In the genomic region with DNA sequence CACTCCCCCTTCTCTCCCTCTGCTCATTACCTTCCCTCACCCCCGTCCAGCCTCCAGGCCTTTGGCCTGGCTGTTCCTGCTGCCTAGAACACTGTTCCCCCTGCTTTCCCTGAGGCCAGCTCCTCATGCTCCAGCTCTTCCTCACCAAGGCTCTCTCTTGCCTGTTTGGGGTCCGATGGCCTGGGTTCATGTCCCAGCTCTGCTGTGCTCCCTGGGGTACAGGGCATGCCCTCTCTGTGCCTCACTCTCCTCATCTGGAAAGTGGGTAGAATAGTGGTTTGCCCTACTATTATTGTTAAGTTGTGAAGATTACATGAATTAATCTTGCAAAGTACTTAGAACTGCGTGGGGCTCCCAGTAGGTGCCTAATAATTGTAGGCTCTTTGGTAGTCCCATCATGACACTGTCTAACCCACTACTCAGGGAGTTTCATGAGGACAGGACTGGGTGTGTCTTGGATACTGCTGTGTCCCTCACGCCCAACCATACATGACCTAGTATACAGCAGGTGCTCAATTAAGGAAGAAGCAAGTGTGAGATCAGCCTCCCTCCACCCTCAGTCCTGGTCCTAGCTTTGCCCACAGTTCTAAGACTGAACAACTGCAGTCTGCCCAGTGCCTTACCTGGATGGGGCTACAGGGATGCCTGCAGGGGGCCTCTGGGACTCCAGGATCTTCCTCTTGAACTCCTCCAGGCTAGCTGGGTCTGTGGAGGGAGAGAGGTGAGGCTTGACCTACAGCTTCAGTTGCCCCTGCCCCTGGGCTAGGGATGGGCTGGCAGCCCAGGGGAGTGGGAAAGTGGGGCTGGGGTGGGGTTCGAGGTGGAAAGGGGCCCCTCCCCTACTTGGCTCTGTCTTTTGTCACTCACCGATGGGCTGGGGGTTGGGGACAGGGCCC, we compare ENCODE assay signal across 27 cellular contexts. TPM values are rescaled to one million over a fixed set of nuclear protein-coding genes. Genes with fewer than 3 reads are reported as not detected.
DNase-seq lines count a peak whose midpoint lies in the region; ATAC-seq, FAIRE-seq and TF ChIP-seq lines count a peak whose summit lies in the region.
"Had no signal": no experiment of that assay in that cellular context is flagged by ENCODE, and none has a peak within 500 bp of the region (broad histone marks: within the 10 kb centered on the region; RNA-seq: fewer than 3 reads in every experiment).

No MANE protein-coding gene starts in this region.

- H3K56ac ChIP-seq in H1 (replicated peaks; ENCODE audit: insufficient read length, low read depth, low read length), result no peak overlapping the region

- H3K4me1 ChIP-seq in NT2/D1 (ENCODE audit: insufficient read depth, insufficient read length), result peaks cover 4% of the 10 kb centered on the region
- H3K4me1 ChIP-seq in H1 (replicated peaks in 1 of 4; ENCODE audit: control insufficient read depth in 3 of 4, insufficient read depth in 4 of 4, low read length in 3 of 4), result no peaks in the 10 kb centered on the region
- H3K4me1 ChIP-seq in neuronal stem cell (ENCODE audit: control insufficient read depth in 2 of 2, insufficient read depth in 1 of 2, low read depth in 1 of 2, low read length in 2 of 2), result no peaks in the 10 kb centered on the region
- H3K4me1 ChIP-seq: HAP-1 had no signal

- H3K4me3 ChIP-seq in NT2/D1 (ENCODE audit: insufficient read length, low read depth) (no peak overlapping the region), H1 (ENCODE audit: extremely low read depth in 1 of 4, insufficient read depth in 2 of 4, low read depth in 3 of 4, low read length in 4 of 4) (no peak overlapping the region), neuronal stem cell (ENCODE audit: low read length in 2 of 2) (peak overlapping the region in 1 of 2 donors; percentile 33)
- H3K4me3 ChIP-seq: A549; BLaER1 treated with 17β-estradiol and CSF1 and Interleukin-3, amounts not matched to agents 10 nM and 100 nM; GM23248; HAP-1 had no signal

- no peaks in the 10 kb centered on the region for H3K79me1 ChIP-seq in H1 (ENCODE audit: low read depth, low read length)
- H3K79me1 ChIP-seq in neuronal stem cell (ENCODE audit: low read depth, low read length), result no peaks in the 10 kb centered on the region

- CTCF ChIA-PET in H1 (lab: Charles Lee; ENCODE audit: partially characterized antibody), result interaction anchor here (0.7 to 5.9 kb wide), 5 partner anchors 11 to 30 kb away, joined by 3 to 30 read pairs (median 4); no protein-coding TSS in a partner anchor

- H4K8ac ChIP-seq in H1 (ENCODE audit: extremely low read depth, insufficient read depth, low read length), result no peak overlapping the region
- H4K8ac ChIP-seq in neuronal stem cell (ENCODE audit: low read depth, low read length), result no peak overlapping the region

- no peak overlapping the region for H4K5ac ChIP-seq in H1 (ENCODE audit: insufficient read length, low read depth, low read length)

- H2BK5ac ChIP-seq in H1 (ENCODE audit: low read depth, low read length) (no peak overlapping the region), neuronal stem cell (ENCODE audit: low read length) (no peak overlapping the region)

- H3K23ac ChIP-seq in H1 (ENCODE audit: insufficient read length) (no peak overlapping the region), neuronal stem cell (ENCODE audit: low read depth, low read length, poor library complexity) (no peak overlapping the region)

- H2BK15ac ChIP-seq in H1 (ENCODE audit: low read length), result peak overlapping the region; percentile 95; the same call in 1 of the 2 replicates
- H2BK15ac ChIP-seq in neuronal stem cell (ENCODE audit: low read length), result peak overlapping the region; percentile 97

- H3K4ac ChIP-seq in H1 (replicated peaks; ENCODE audit: insufficient read length, low read depth, low read length), result peak overlapping the region; percentile 38
- no peak overlapping the region for H3K4ac ChIP-seq in neuronal stem cell (ENCODE audit: low read length)

- no peak for TF ChIP-seq POLR2A in H1 (IDR thresholded peaks at IDR 0.05; ENCODE audit: control extremely low read depth in 1 of 2, low read depth in 2 of 2, low read length in 2 of 2)

- H3K9me3 ChIP-seq in NT2/D1 (ENCODE audit: insufficient read depth, low read length) (no peaks in the 10 kb centered on the region), H1 (ENCODE audit: insufficient read depth in 2 of 2, low read depth in 1 of 2, low read length in 1 of 2) (no peaks in the 10 kb centered on the region), neuronal stem cell (replicated peaks in 1 of 2; ENCODE audit: control insufficient read depth in 2 of 2, insufficient read depth in 1 of 2, low read depth in 1 of 2, low read length in 2 of 2) (no peaks in the 10 kb centered on the region)
- H3K9me3 ChIP-seq: A549, HAP-1 had no signal

- no peak for TF ChIP-seq CTCF in H1 (IDR thresholded peaks at IDR 0.05; ENCODE audit: control extremely low read depth in 1 of 3, insufficient read depth in 1 of 3, low read depth in 1 of 3, low read length in 3 of 3)

- TF ChIP-seq RAD21 in H1 (IDR thresholded peaks at IDR 0.05 in 1 of 2, conservative IDR thresholded peaks at IDR 0.05 in 1 of 2; ENCODE audit: low read depth in 2 of 2, low read length in 2 of 2), result no peak

- H2BK12ac ChIP-seq in H1 (ENCODE audit: low read depth, low read length) (no peak overlapping the region), neuronal stem cell (ENCODE audit: low read length) (no peak overlapping the region)

- H3K27ac ChIP-seq in H1 (ENCODE audit: low read depth, low read length) (no peak overlapping the region), neuronal stem cell (replicated peaks; ENCODE audit: low read length) (no peak overlapping the region)
- H3K27ac ChIP-seq: BLaER1 treated with 17β-estradiol and CSF1 and Interleukin-3, amounts not matched to agents 10 nM and 100 nM; GM23248; RWPE1 had no signal

- peak overlapping the region; percentile 26 for H3K9ac ChIP-seq in NT2/D1 (ENCODE audit: insufficient read length, low read depth)
- no peak overlapping the region for H3K9ac ChIP-seq in H1 (replicated peaks in 1 of 4; ENCODE audit: extremely low read depth in 1 of 4, low read depth in 3 of 4, low read length in 3 of 4)
- H3K9ac ChIP-seq in neuronal stem cell (ENCODE audit: low read depth, low read length, poor library complexity), result no peak overlapping the region
- H3K9ac ChIP-seq: BLaER1 treated with 17β-estradiol and CSF1 and Interleukin-3, amounts not matched to agents 10 nM and 100 nM; GM23248 had no signal

- DNase-seq in NT2/D1 (ENCODE audit: low read depth, low spot score) (no peak), H1 (ENCODE audit: low read depth in 1 of 2, low spot score in 2 of 2) (no peak), neuronal stem cell (ENCODE audit: low spot score) (no peak), HUDEP-2 (lab: John Stamatoyannopoulos, UW; ENCODE audit: unreplicated experiment in 76 of 76) (no peak)
- DNase-seq: AML-193; CD4-positive, alpha-beta T cell; DMS53; GM23248; HFFc6; Karpas-422; NCI-H1092; NCI-H1417 treated with DMSO at 0.1 percent for 48 hours; NCI-H1694 treated with DMSO at 0.1 percent for 48 hours; NCI-H2081; NCI-H2227 treated with DMSO at 0.1 percent for 48 hours; NCI-H69; SHP77 had no signal

- no peaks in the 10 kb centered on the region for H4K20me1 ChIP-seq in H1 (replicated peaks in 1 of 2; ENCODE audit: control insufficient read depth in 1 of 2, insufficient read depth in 2 of 2, low read length in 2 of 2)
- H4K20me1 ChIP-seq: BLaER1 treated with 17β-estradiol and CSF1 and Interleukin-3, amounts not matched to agents 10 nM and 100 nM had no signal

- no peak for FAIRE-seq in H1 (lab: Jason Lieb, UNC)
- FAIRE-seq: A549 had no signal

- TF ChIP-seq EP300 in H1 (IDR thresholded peaks at IDR 0.05; ENCODE audit: borderline replicate concordance in 1 of 2, low read depth in 2 of 2, low read length in 2 of 2), result no peak

- no peak overlapping the region for H3K4me2 ChIP-seq in H1 (ENCODE audit: insufficient read depth in 1 of 2, low read depth in 2 of 2, low read length in 2 of 2)
- H3K4me2 ChIP-seq in neuronal stem cell (ENCODE audit: insufficient read depth, low read length, poor library complexity, severe bottlenecking), result no peak overlapping the region
- H3K4me2 ChIP-seq: A549; BLaER1 treated with 17β-estradiol and CSF1 and Interleukin-3, amounts not matched to agents 10 nM and 100 nM had no signal

- peak overlapping the region; percentile 74 for H4K91ac ChIP-seq in H1 (replicated peaks; ENCODE audit: insufficient read length, low read length)
- no peak overlapping the region for H4K91ac ChIP-seq in neuronal stem cell (ENCODE audit: low read depth, low read length, poor library complexity)

- H3K14ac ChIP-seq in H1 (ENCODE audit: insufficient read length) (no peak overlapping the region), neuronal stem cell (ENCODE audit: low read length) (no peak overlapping the region)

- H2AK5ac ChIP-seq in H1 (ENCODE audit: low read depth, low read length) (no peak overlapping the region), neuronal stem cell (ENCODE audit: low read depth, low read length) (peak overlapping the region; percentile 20)

- H3K36me3 ChIP-seq in NT2/D1 (ENCODE audit: insufficient read depth, insufficient read length, low read length) (no peaks in the 10 kb centered on the region), H1 (ENCODE audit: control insufficient read depth in 2 of 4, insufficient read depth in 4 of 4, low read length in 3 of 4) (no peaks in the 10 kb centered on the region), neuronal stem cell (replicated peaks in 1 of 2; ENCODE audit: control insufficient read depth in 2 of 2, insufficient read depth in 2 of 2, low read length in 2 of 2) (no peaks in the 10 kb centered on the region)
- H3K36me3 ChIP-seq: HAP-1 had no signal

- H3K23me2 ChIP-seq in H1 (ENCODE audit: low read depth, low read length), result peaks cover 2% of the 10 kb centered on the region; the same call in 1 of the 2 replicates

- H2BK20ac ChIP-seq in H1 (ENCODE audit: low read length), result no peak overlapping the region

- no peak for ATAC-seq in HG02981 (IDR thresholded peaks at IDR 0.05; ENCODE audit: unreplicated experiment)
- ATAC-seq: Panc1 had no signal

- H3K18ac ChIP-seq in H1 (ENCODE audit: extremely low read depth, low read length) (no peak overlapping the region), neuronal stem cell (ENCODE audit: low read length) (peak overlapping the region; percentile 3)

- POLR2A ChIA-PET in H1 (lab: Charles Lee; ENCODE audit: partially characterized antibody), result no interaction called here

- H2AFZ ChIP-seq in H1 (ENCODE audit: low read length) (no peak overlapping the region), neuronal stem cell (ENCODE audit: low read length) (no peak overlapping the region)
- H2AFZ ChIP-seq: GM23248 had no signal

- H2BK120ac ChIP-seq in H1 (replicated peaks; ENCODE audit: low read depth, low read length) (no peak overlapping the region), neuronal stem cell (ENCODE audit: low read depth, low read length) (no peak overlapping the region)

- H3K27me3 ChIP-seq in NT2/D1 (ENCODE audit: insufficient read depth, insufficient read length) (no peaks in the 10 kb centered on the region), H1 (replicated peaks in 1 of 4; ENCODE audit: control insufficient read depth in 3 of 4, extremely low read depth in 1 of 4, insufficient read depth in 3 of 4, low read length in 3 of 4) (no peaks in the 10 kb centered on the region), neuronal stem cell (ENCODE audit: control insufficient read depth in 3 of 3, insufficient read depth in 3 of 3, low read depth in 1 of 3, low read length in 3 of 3) (no peaks in the 10 kb centered on the region)
- H3K27me3 ChIP-seq: BLaER1 treated with 17β-estradiol and CSF1 and Interleukin-3, amounts not matched to agents 10 nM and 100 nM had no signal

- no peaks in the 10 kb centered on the region for H3K79me2 ChIP-seq in H1 (ENCODE audit: control insufficient read depth in 1 of 2, insufficient read depth in 2 of 2, low read length in 2 of 2)

- 85% methylated on average over 5 of the region's 6 CpGs; no CpG with 5 or more reads in 1 of the 2 experiments for WGBS in H1 (ENCODE audit: extremely low coverage in 1 of 2, insufficient coverage in 1 of 2, insufficient read length in 1 of 2, insufficient replicate concordance in 2 of 2, low coverage in 1 of 2, low lambda C conversion rate in 2 of 2, missing lambda C conversion rate in 1 of 2), 2 experiments
- no CpG with 5 or more reads among the region's 6 CpGs for WGBS in neuronal stem cell (ENCODE audit: extremely low coverage in 2 of 2, insufficient read length in 2 of 2, insufficient replicate concordance in 1 of 2), 2 donors

RNA-seq across cellular contexts. Expression of a gene that starts 17.0 kb away (rescaled TPM):
- total RNA-seq in H1 (2021; fragmentation: NEBNext Ultra II Directional; extraction: Animal tissue kit (Norgen Biotek cat#: 25700)), result 0.27 TPM in 1 of 2 replicates, not detected in the other
- 0.32 and 0.35 TPM in 2 replicates for polyA plus RNA-seq in H1 (2011; rRNA removed)
- polyA plus RNA-seq in H1 (2011; cell fraction: cytosol; rRNA removed), result 0.10 TPM
- 0.53 TPM for polyA plus RNA-seq in H1 (2011; cell fraction: nucleus; rRNA removed)
- 0.12 to 1.2 TPM (median 0.67 TPM) in 4 replicates for polyA plus RNA-seq in H1 (2012, experiment 1 of 2)
- 0.41 TPM for polyA plus RNA-seq in H1 (2012, experiment 2 of 2)
- 0.08 TPM for polyA plus RNA-seq in H1 (2013, experiment 1 of 2)
- 0.06 TPM for polyA plus RNA-seq in H1 (2013, experiment 2 of 2)
- polyA minus RNA-seq in H1 (2011; rRNA and poly(A)+ RNA removed), result not detected in 2 replicates
- polyA minus RNA-seq in H1 (2011; cell fraction: cytosol; rRNA and poly(A)+ RNA removed), result not detected
- not detected for polyA minus RNA-seq in H1 (2011; cell fraction: nucleus; rRNA and poly(A)+ RNA removed)
- 0.21 TPM for polyA plus RNA-seq in neuronal stem cell (2013, experiment 1 of 2)
- 0.35 TPM for polyA plus RNA-seq in neuronal stem cell (2013, experiment 2 of 2)
- total RNA-seq: CD4-positive, alpha-beta T cell; Daoy; G401; GM23248; HFFc6; NCI-H460; SK-MEL-5 had no signal
- polyA plus RNA-seq: A549, GM23248 had no signal

RNA-seq across cellular contexts. Expression of a gene that starts 22.8 kb away (rescaled TPM):
- total RNA-seq in H1 (2021; fragmentation: NEBNext Ultra II Directional; extraction: Animal tissue kit (Norgen Biotek cat#: 25700)), result 52.7 and 56.0 TPM in 2 replicates
- 30.4 and 50.7 TPM in 2 replicates for polyA plus RNA-seq in H1 (2011; rRNA removed)
- polyA plus RNA-seq in H1 (2011; cell fraction: cytosol; rRNA removed), result 37.3 TPM
- polyA plus RNA-seq in H1 (2011; cell fraction: nucleus; rRNA removed), result 94.2 TPM
- 41.3 to 58.3 TPM (median 52.0 TPM) in 4 replicates for polyA plus RNA-seq in H1 (2012, experiment 1 of 2)
- polyA plus RNA-seq in H1 (2012, experiment 2 of 2), result 35.5 TPM
- 25.7 TPM for polyA plus RNA-seq in H1 (2013, experiment 1 of 2)
- polyA plus RNA-seq in H1 (2013, experiment 2 of 2), result 24.6 TPM
- 11.5 and 15.3 TPM in 2 replicates for polyA minus RNA-seq in H1 (2011; rRNA and poly(A)+ RNA removed)
- polyA minus RNA-seq in H1 (2011; cell fraction: cytosol; rRNA and poly(A)+ RNA removed), result 29.7 TPM
- polyA minus RNA-seq in H1 (2011; cell fraction: nucleus; rRNA and poly(A)+ RNA removed), result 59.7 TPM
- 27.4 TPM for polyA plus RNA-seq in neuronal stem cell (2013, experiment 1 of 2)
- 27.5 TPM for polyA plus RNA-seq in neuronal stem cell (2013, experiment 2 of 2)

RNA-seq across cellular contexts. Expression of a gene that starts 25.5 kb away (rescaled TPM):
- total RNA-seq in H1 (2021; fragmentation: NEBNext Ultra II Directional; extraction: Animal tissue kit (Norgen Biotek cat#: 25700)), result 20.7 and 21.4 TPM in 2 replicates
- polyA plus RNA-seq in H1 (2011; rRNA removed), result 9.5 and 17.3 TPM in 2 replicates
- polyA plus RNA-seq in H1 (2011; cell fraction: cytosol; rRNA removed), result 12.3 TPM
- 132 TPM for polyA plus RNA-seq in H1 (2011; cell fraction: nucleus; rRNA removed)
- polyA plus RNA-seq in H1 (2012, experiment 1 of 2), result 12.0 to 21.7 TPM (median 19.9 TPM) in 4 replicates
- 6.5 TPM for polyA plus RNA-seq in H1 (2012, experiment 2 of 2)
- polyA plus RNA-seq in H1 (2013, experiment 1 of 2), result 10.9 TPM
- polyA plus RNA-seq in H1 (2013, experiment 2 of 2), result 9.5 TPM
- 5.0 and 5.9 TPM in 2 replicates for polyA minus RNA-seq in H1 (2011; rRNA and poly(A)+ RNA removed)
- polyA minus RNA-seq in H1 (2011; cell fraction: cytosol; rRNA and poly(A)+ RNA removed), result 7.3 TPM
- 23.4 TPM for polyA minus RNA-seq in H1 (2011; cell fraction: nucleus; rRNA and poly(A)+ RNA removed)
- polyA plus RNA-seq in neuronal stem cell (2013, experiment 1 of 2), result 12.9 TPM
- polyA plus RNA-seq in neuronal stem cell (2013, experiment 2 of 2), result 13.2 TPM

RNA-seq across cellular contexts. Expression of a gene that starts 33.8 kb away (rescaled TPM):
- total RNA-seq in H1 (2021; fragmentation: NEBNext Ultra II Directional; extraction: Animal tissue kit (Norgen Biotek cat#: 25700)), result not detected in 2 replicates
- polyA plus RNA-seq in H1 (2011; rRNA removed), result 0.33 and 0.74 TPM in 2 replicates
- polyA plus RNA-seq in H1 (2011; cell fraction: cytosol; rRNA removed), result 0.54 TPM
- 1.4 TPM for polyA plus RNA-seq in H1 (2011; cell fraction: nucleus; rRNA removed)
- polyA plus RNA-seq in H1 (2012, experiment 1 of 2), result 0.20 to 0.72 TPM (median 0.42 TPM) in 3 of 4 replicates, not detected in the other
- not detected for polyA plus RNA-seq in H1 (2012, experiment 2 of 2)
- polyA plus RNA-seq in H1 (2013, experiment 1 of 2), result 0.18 TPM
- polyA plus RNA-seq in H1 (2013, experiment 2 of 2), result 0.17 TPM
- 0.22 and 0.54 TPM in 2 replicates for polyA minus RNA-seq in H1 (2011; rRNA and poly(A)+ RNA removed)
- polyA minus RNA-seq in H1 (2011; cell fraction: cytosol; rRNA and poly(A)+ RNA removed), result not detected
- polyA minus RNA-seq in H1 (2011; cell fraction: nucleus; rRNA and poly(A)+ RNA removed), result 1.4 TPM
- 0.82 TPM for polyA plus RNA-seq in neuronal stem cell (2013, experiment 1 of 2)
- 0.76 TPM for polyA plus RNA-seq in neuronal stem cell (2013, experiment 2 of 2)
- total RNA-seq: CD4-positive, alpha-beta T cell; GM23248; HFFc6; NCI-H460; SK-MEL-5 had no signal
- polyA plus RNA-seq: A549, GM23248 had no signal

RNA-seq across cellular contexts. Expression of a gene that starts 45.3 kb away (rescaled TPM):
- total RNA-seq in H1 (2021; fragmentation: NEBNext Ultra II Directional; extraction: Animal tissue kit (Norgen Biotek cat#: 25700)), result 16.8 and 18.1 TPM in 2 replicates
- 72.8 and 117 TPM in 2 replicates for polyA plus RNA-seq in H1 (2011; rRNA removed)
- polyA plus RNA-seq in H1 (2011; cell fraction: cytosol; rRNA removed), result 114 TPM
- polyA plus RNA-seq in H1 (2011; cell fraction: nucleus; rRNA removed), result 72.3 TPM
- polyA plus RNA-seq in H1 (2012, experiment 1 of 2), result 50.2 to 77.7 TPM (median 65.9 TPM) in 4 replicates
- polyA plus RNA-seq in H1 (2012, experiment 2 of 2), result 123 TPM
- 23.1 TPM for polyA plus RNA-seq in H1 (2013, experiment 1 of 2)
- 28.3 TPM for polyA plus RNA-seq in H1 (2013, experiment 2 of 2)
- 29.3 and 39.6 TPM in 2 replicates for polyA minus RNA-seq in H1 (2011; rRNA and poly(A)+ RNA removed)
- 22.9 TPM for polyA minus RNA-seq in H1 (2011; cell fraction: cytosol; rRNA and poly(A)+ RNA removed)
- polyA minus RNA-seq in H1 (2011; cell fraction: nucleus; rRNA and poly(A)+ RNA removed), result 25.5 TPM
- polyA plus RNA-seq in neuronal stem cell (2013, experiment 1 of 2), result 32.5 TPM
- 30.5 TPM for polyA plus RNA-seq in neuronal stem cell (2013, experiment 2 of 2)
- total RNA-seq: GM23248 had no signal
